Comparison of ENCODE assay signal across 16 cellular contexts in genomic region chr2:29361255-29361654, GRCh38.
"Had no signal": no experiment of that assay in that cellular context is flagged by ENCODE, and none has a peak within 500 bp of the region (broad histone marks: within the 10 kb centered on the region; RNA-seq: fewer than 3 reads in every experiment).

No MANE protein-coding gene starts in this region.

- H3K4me3 ChIP-seq: heart left ventricle, left ventricle myocardium inferior had no signal

- DNase-seq: activated CD4-positive, alpha-beta T cell treated with anti-CD3 and anti-CD28 coated beads for 48 hours; activated CD8-positive, alpha-beta memory T cell treated with anti-CD3 and anti-CD28 coated beads, Interleukin-2, amount 50 U/mL, for 48 hours; activated CD8-positive, alpha-beta T cell treated with anti-CD3 and anti-CD28 coated beads, Interleukin-2, amount 10 ng/mL, durations not matched to agents 7 days and 5 days; activated naive CD8-positive, alpha-beta T cell treated with anti-CD3 and anti-CD28 coated beads, Interleukin-2, amount 10 ng/mL, durations not matched to agents 7 days and 5 days; caudate nucleus; cortex of kidney; effector CD8-positive, alpha-beta T cell; foreskin melanocyte; heart left ventricle; islet precursor cell; left ventricle myocardium inferior; nephron progenitor cell; stimulated activated CD4-positive, alpha-beta T cell treated with anti-CD3 and anti-CD28 coated beads, Interleukin-12 subunit alpha, Interleukin-12 subunit beta, amount 100 ng/mL, for 4 hours; stimulated activated naive CD4-positive, alpha-beta T cell had no signal

- H3K27ac ChIP-seq: heart left ventricle, left ventricle myocardium inferior had no signal

- H3K9me3 ChIP-seq: heart left ventricle, left ventricle myocardium inferior had no signal

- ATAC-seq: activated CD8-positive, alpha-beta T cell treated with anti-CD3 and anti-CD28 coated beads, Interleukin-2, amount 10 ng/mL, durations not matched to agents 7 days and 5 days; heart left ventricle; sciatic nerve; WTC11 had no signal

- H3K36me3 ChIP-seq: heart left ventricle, left ventricle myocardium inferior had no signal

- H3K4me1 ChIP-seq: heart left ventricle, left ventricle myocardium inferior had no signal
